In the genomic region with DNA sequence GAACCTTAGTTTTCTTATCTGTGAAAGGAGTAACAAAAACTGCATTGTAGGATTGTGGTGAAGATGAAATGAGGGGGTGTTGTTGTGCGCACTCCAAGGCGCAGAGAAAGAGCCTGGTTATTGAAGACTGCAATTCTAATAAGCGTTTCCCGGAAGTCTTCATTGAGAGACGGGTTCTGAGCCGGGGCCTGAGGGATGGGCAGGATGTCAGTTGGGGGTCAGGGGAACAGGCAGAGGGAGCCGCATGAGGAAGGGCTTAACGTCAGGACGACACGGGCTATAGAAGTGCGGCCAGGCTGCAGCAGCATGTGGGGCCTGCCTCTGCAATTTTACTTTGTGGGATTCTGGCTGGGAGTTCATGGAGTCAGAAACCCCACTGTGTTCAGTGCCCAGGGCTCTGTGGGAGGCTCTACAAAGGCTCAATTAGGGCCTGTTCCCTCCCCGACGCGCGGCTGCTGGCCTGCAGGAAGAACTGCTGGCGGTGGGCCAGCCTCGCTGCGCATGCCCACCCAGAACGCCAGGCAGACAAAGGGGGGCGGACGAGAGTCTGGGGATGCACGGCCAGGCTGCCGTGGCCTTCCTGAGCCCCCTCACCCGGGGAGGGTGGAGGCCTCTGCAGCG, we compare ENCODE assay signal across 12 cellular contexts. TPM values are rescaled to one million over a fixed set of nuclear protein-coding genes. Genes with fewer than 3 reads are reported as not detected.
DNase-seq lines count a peak whose midpoint lies in the region; ATAC-seq and TF ChIP-seq lines count a peak whose summit lies in the region.
"Had no signal": no experiment of that assay in that cellular context is flagged by ENCODE, and none has a peak within 500 bp of the region (broad histone marks: within the 10 kb centered on the region; RNA-seq: fewer than 3 reads in every experiment).

No MANE protein-coding gene starts in this region.

- peaks cover 0 to 18% (median 13%) of the 10 kb centered on the region in 6 donors for H3K4me1 ChIP-seq in spleen
- H3K4me1 ChIP-seq: breast epithelium had no signal

- H3K27ac ChIP-seq in spleen = peak overlapping the region in 5 of 8 donors; percentile 11 to 51 (median 38)

- no peak for TF ChIP-seq POLR2A in spleen (IDR thresholded peaks at IDR 0.05)

- H3K4me1 Mint-ChIP-seq in activated naive CD8-positive, alpha-beta T cell treated with anti-CD3 and anti-CD28 coated beads, Interleukin-2, amount 50 U/mL, for 24 hours = no peaks in the 10 kb centered on the region
- H3K4me1 Mint-ChIP-seq: activated CD4-positive, alpha-beta T cell treated with anti-CD3 and anti-CD28 coated beads, Interleukin-2, amount 10 ng/mL, durations not matched to agents 24 days and 14 days had no signal

- no peak overlapping the region for H3K4me3 Mint-ChIP-seq in activated naive CD8-positive, alpha-beta T cell treated with anti-CD3 and anti-CD28 coated beads, Interleukin-2, amount 50 U/mL, for 24 hours
- H3K4me3 Mint-ChIP-seq: activated CD4-positive, alpha-beta T cell treated with anti-CD3 and anti-CD28 coated beads, Interleukin-2, amount 10 ng/mL, durations not matched to agents 24 days and 14 days; stimulated activated effector memory CD8-positive, alpha-beta T cell treated with anti-CD3 and anti-CD28 coated beads, Interleukin-12 subunit alpha, Interleukin-12 subunit beta, amount 100 ng/mL, for 72 hours had no signal

- TF ChIP-seq CTCF in astrocyte of the cerebellum (IDR thresholded peaks at IDR 0.05; ENCODE audit: low read depth, low read length, missing control alignments) = no peak
- TF ChIP-seq CTCF in spleen (IDR thresholded peaks at IDR 0.05 in 8 of 11, conservative IDR thresholded peaks at IDR 0.05 in 3 of 11) = no peak

- peaks cover 0 to 66% (median 14%) of the 10 kb centered on the region in 6 donors for H3K36me3 ChIP-seq in spleen
- H3K36me3 ChIP-seq: breast epithelium had no signal

- H3K4me3 ChIP-seq in astrocyte of the cerebellum (ENCODE audit: low read depth, low read length) = no peak overlapping the region
- H3K4me3 ChIP-seq in spleen = no peak overlapping the region

- H3K9me3 ChIP-seq in spleen = no peaks in the 10 kb centered on the region
- H3K9me3 ChIP-seq: breast epithelium had no signal

- no peaks in the 10 kb centered on the region for H3K9me3 Mint-ChIP-seq in activated naive CD8-positive, alpha-beta T cell treated with anti-CD3 and anti-CD28 coated beads, Interleukin-2, amount 50 U/mL, for 24 hours
- H3K9me3 Mint-ChIP-seq: activated CD4-positive, alpha-beta T cell treated with anti-CD3 and anti-CD28 coated beads, Interleukin-2, amount 10 ng/mL, durations not matched to agents 24 days and 14 days; stimulated activated effector memory CD8-positive, alpha-beta T cell treated with anti-CD3 and anti-CD28 coated beads, Interleukin-12 subunit alpha, Interleukin-12 subunit beta, amount 100 ng/mL, for 72 hours had no signal

- no peak overlapping the region for H3K27ac Mint-ChIP-seq in activated naive CD8-positive, alpha-beta T cell treated with anti-CD3 and anti-CD28 coated beads, Interleukin-2, amount 50 U/mL, for 24 hours
- H3K27ac Mint-ChIP-seq: activated CD4-positive, alpha-beta T cell treated with anti-CD3 and anti-CD28 coated beads, Interleukin-2, amount 10 ng/mL, durations not matched to agents 24 days and 14 days had no signal

- DNase-seq in NCI-H1694 treated with DMSO at 0.1 percent for 48 hours (lab: John Stamatoyannopoulos, UW) (peak; percentile 35), astrocyte of the cerebellum (ENCODE audit: low read depth) (peak; percentile 79), hypothalamus (lab: John Stamatoyannopoulos, UW) (peak in 48 of 51 donors; percentile 22 to 88 (median 72)), spleen (no peak), HT-29 (ENCODE audit: low spot score) (no peak)
- DNase-seq in activated naive CD8-positive, alpha-beta T cell treated with anti-CD3 and anti-CD28 coated beads, Interleukin-2, amount 50 U/mL, for 24 hours = no peak
- DNase-seq: activated CD4-positive, alpha-beta T cell treated with anti-CD3 and anti-CD28 coated beads, Interleukin-2, amount 10 ng/mL, durations not matched to agents 24 days and 14 days; NCI-H774 had no signal

- no peaks in the 10 kb centered on the region for H3K27me3 Mint-ChIP-seq in activated naive CD8-positive, alpha-beta T cell treated with anti-CD3 and anti-CD28 coated beads, Interleukin-2, amount 50 U/mL, for 24 hours
- H3K27me3 Mint-ChIP-seq: activated CD4-positive, alpha-beta T cell treated with anti-CD3 and anti-CD28 coated beads, Interleukin-2, amount 10 ng/mL, durations not matched to agents 24 days and 14 days had no signal

- intact Hi-C loops in spleen (cut with DNase I; ENCODE audit: low total_unique reads) = no loop called here

- in situ Hi-C loops in astrocyte of the cerebellum (cut with HindIII; ENCODE audit: low sequenced_read_pairs) = no loop called here

- H3K27me3 ChIP-seq in spleen (replicated peaks in 1 of 7) = no peaks in the 10 kb centered on the region
- H3K27me3 ChIP-seq: breast epithelium had no signal

- WGBS in spleen, 5 donors = 29 to 42% (median 39%) methylated on average over 18 to 25 of the region's 25 CpGs

- peaks cover 3% of the 10 kb centered on the region for H3K36me3 Mint-ChIP-seq in activated naive CD8-positive, alpha-beta T cell treated with anti-CD3 and anti-CD28 coated beads, Interleukin-2, amount 50 U/mL, for 24 hours (ENCODE audit: low read depth)
- H3K36me3 Mint-ChIP-seq: stimulated activated effector memory CD8-positive, alpha-beta T cell treated with anti-CD3 and anti-CD28 coated beads, Interleukin-12 subunit alpha, Interleukin-12 subunit beta, amount 100 ng/mL, for 72 hours had no signal

- ATAC-seq in HG03159 (IDR thresholded peaks at IDR 0.05; ENCODE audit: unreplicated experiment) = no peak
- ATAC-seq in activated naive CD8-positive, alpha-beta T cell treated with anti-CD3 and anti-CD28 coated beads, Interleukin-2, amount 50 U/mL, for 24 hours = no peak
- no peak for ATAC-seq in activated CD4-positive, CD25-positive, alpha-beta regulatory T cell treated with anti-CD3 and anti-CD28 coated beads, Interleukin-2, amount 50 U/mL, for 24 hours
- ATAC-seq: stimulated activated effector memory CD8-positive, alpha-beta T cell treated with anti-CD3 and anti-CD28 coated beads, Interleukin-12 subunit alpha, Interleukin-12 subunit beta, amount 100 ng/mL, for 72 hours had no signal

RNA-seq across cellular contexts. Expression of a gene that starts 20.7 kb away (rescaled TPM):
- total RNA-seq in spleen = 10 to 100 TPM in 4 of 7 donors, 1 to 10 TPM in 3; 8.0 to 16.1 (median 10.2) TPM
- polyA plus RNA-seq in spleen = 1 to 10 TPM; 2.5 to 3.9 (median 3.7) TPM
- total RNA-seq in HT-29 (2014; rRNA removed; shearing (Covaris generic)) = 5.3 and 7.7 TPM in 2 replicates

Comparison
In these comparisons a context has a peak if more than half of its experiments do, and no peak if none do; other contexts are left out.
1. DNase-seq: peak in NCI-H1694 treated with DMSO at 0.1 percent for 48 hours (single experiment), astrocyte of the cerebellum (single experiment) and hypothalamus (48 of 51); none in spleen (single experiment), activated naive CD8-positive, alpha-beta T cell treated with anti-CD3 and anti-CD28 coated beads, Interleukin-2, amount 50 U/mL, for 24 hours (single experiment) and HT-29 (single experiment).